Comparison of ENCODE assay signal across 1 cellular context in the genomic region with DNA sequence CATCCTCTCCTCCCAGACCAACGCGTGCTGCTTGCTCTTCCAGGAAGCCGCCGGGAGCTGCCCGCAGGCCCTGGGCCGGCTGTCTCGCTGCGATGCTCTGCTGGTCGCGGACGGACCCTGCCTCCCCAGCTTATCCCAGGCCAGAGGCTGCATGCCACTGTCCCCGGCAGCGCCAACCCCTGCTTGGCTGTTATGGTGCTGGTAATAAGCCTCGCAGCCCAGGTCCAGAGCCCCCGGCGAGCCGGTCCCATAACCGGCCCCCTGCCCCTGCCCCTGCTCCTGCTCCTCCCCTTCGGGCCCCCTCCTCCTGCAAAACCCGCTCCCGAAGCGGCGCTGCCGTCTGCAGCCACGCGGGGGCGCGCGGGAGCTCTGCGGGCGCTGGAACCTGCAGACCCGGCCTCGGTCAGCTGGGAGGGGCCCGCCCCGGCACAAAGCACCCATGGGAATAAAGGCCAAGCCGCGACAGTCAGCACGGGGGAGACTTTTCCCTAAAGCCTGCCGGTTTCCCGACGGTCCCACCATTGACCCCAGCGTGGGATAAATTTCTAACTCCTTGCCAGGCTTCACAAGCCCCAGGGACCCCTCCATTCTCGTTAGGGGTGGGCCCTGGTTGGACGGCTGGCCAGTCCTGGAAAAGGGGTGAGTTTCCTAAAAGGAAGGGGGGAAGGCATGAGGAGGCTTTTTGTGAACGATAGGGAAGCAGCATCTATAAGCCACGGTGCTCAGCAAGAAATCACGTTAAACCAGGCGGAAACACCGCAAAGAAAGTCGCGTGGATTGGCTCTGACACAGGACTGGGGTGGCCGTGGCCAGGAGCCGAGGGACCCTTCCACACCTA.
A peak's percentile ranks its signal among the peaks of the same experiment; 100 is the strongest.
TF ChIP-seq lines count a peak whose summit lies in the region.

No MANE protein-coding gene starts in this region.

TF ChIP-seq in K562, 482 proteins besides CTCF, POLR2A, EP300 and RAD21 (continued from another document and continues in another):
- TF ChIP-seq, protein P1, sequence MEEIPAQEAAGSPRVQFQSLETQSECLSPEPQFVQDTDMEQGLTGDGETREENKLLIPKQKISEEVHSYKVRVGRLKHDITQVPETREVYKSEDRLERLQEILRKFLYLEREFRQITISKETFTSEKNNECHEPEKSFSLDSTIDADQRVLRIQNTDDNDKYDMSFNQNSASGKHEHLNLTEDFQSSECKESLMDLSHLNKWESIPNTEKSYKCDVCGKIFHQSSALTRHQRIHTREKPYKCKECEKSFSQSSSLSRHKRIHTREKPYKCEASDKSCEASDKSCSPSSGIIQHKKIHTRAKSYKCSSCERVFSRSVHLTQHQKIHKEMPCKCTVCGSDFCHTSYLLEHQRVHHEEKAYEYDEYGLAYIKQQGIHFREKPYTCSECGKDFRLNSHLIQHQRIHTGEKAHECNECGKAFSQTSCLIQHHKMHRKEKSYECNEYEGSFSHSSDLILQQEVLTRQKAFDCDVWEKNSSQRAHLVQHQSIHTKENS (CRISPR knock-in tag; IDR thresholded peaks at IDR 0.05), result no peak
- TF ChIP-seq E2F1 (CRISPR knock-in tag; IDR thresholded peaks at IDR 0.05) (no peak), MAFK (IDR thresholded peaks at IDR 0.05; ENCODE audit: low read length) (no peak), ZNF75A (CRISPR knock-in tag; IDR thresholded peaks at IDR 0.05) (no peak), ZNF263 (CRISPR knock-in tag; IDR thresholded peaks at IDR 0.05; ENCODE audit: borderline replicate concordance) (peak; percentile 87), CSDE1 (IDR thresholded peaks at IDR 0.05) (no peak), HBP1 (CRISPR knock-in tag; IDR thresholded peaks at IDR 0.05) (no peak), CREB1 (IDR thresholded peaks at IDR 0.05) (no peak), CREB1 (CRISPR knock-in tag; IDR thresholded peaks at IDR 0.05) (no peak; the same call in 1 of the 2 replicates), ARID2 (IDR thresholded peaks at IDR 0.05) (no peak), RHOXF2B (CRISPR knock-in tag; conservative IDR thresholded peaks at IDR 0.05) (no peak), FOXO4 (CRISPR knock-in tag; IDR thresholded peaks at IDR 0.05) (no peak), ZBTB17 (CRISPR knock-in tag; IDR thresholded peaks at IDR 0.05) (no peak), CBFA2T2 (conservative IDR thresholded peaks at IDR 0.05) (no peak), MAFG (tag; conservative IDR thresholded peaks at IDR 0.05) (no peak), HMBOX1 (IDR thresholded peaks at IDR 0.05) (no peak), PRMT5 (CRISPR knock-in tag; IDR thresholded peaks at IDR 0.05) (no peak), SOX6 (IDR thresholded peaks at IDR 0.05) (no peak), ZFP1 (CRISPR knock-in tag; IDR thresholded peaks at IDR 0.05) (no peak), CC2D1A (IDR thresholded peaks at IDR 0.05) (no peak), FOXJ2 (tag; IDR thresholded peaks at IDR 0.05) (no peak), ZNF583 (CRISPR knock-in tag; IDR thresholded peaks at IDR 0.05) (no peak), RAD51 (IDR thresholded peaks at IDR 0.05; ENCODE audit: borderline replicate concordance, low read depth) (no peak), GABPB1 (CRISPR knock-in tag; IDR thresholded peaks at IDR 0.05) (no peak), ZFP36 (IDR thresholded peaks at IDR 0.05; ENCODE audit: low read depth, low read length, partially characterized antibody) (peak; percentile 2), TRIM24 (IDR thresholded peaks at IDR 0.05) (no peak), ATF7 (IDR thresholded peaks at IDR 0.05) (no peak)
- TF ChIP-seq, protein P2, sequence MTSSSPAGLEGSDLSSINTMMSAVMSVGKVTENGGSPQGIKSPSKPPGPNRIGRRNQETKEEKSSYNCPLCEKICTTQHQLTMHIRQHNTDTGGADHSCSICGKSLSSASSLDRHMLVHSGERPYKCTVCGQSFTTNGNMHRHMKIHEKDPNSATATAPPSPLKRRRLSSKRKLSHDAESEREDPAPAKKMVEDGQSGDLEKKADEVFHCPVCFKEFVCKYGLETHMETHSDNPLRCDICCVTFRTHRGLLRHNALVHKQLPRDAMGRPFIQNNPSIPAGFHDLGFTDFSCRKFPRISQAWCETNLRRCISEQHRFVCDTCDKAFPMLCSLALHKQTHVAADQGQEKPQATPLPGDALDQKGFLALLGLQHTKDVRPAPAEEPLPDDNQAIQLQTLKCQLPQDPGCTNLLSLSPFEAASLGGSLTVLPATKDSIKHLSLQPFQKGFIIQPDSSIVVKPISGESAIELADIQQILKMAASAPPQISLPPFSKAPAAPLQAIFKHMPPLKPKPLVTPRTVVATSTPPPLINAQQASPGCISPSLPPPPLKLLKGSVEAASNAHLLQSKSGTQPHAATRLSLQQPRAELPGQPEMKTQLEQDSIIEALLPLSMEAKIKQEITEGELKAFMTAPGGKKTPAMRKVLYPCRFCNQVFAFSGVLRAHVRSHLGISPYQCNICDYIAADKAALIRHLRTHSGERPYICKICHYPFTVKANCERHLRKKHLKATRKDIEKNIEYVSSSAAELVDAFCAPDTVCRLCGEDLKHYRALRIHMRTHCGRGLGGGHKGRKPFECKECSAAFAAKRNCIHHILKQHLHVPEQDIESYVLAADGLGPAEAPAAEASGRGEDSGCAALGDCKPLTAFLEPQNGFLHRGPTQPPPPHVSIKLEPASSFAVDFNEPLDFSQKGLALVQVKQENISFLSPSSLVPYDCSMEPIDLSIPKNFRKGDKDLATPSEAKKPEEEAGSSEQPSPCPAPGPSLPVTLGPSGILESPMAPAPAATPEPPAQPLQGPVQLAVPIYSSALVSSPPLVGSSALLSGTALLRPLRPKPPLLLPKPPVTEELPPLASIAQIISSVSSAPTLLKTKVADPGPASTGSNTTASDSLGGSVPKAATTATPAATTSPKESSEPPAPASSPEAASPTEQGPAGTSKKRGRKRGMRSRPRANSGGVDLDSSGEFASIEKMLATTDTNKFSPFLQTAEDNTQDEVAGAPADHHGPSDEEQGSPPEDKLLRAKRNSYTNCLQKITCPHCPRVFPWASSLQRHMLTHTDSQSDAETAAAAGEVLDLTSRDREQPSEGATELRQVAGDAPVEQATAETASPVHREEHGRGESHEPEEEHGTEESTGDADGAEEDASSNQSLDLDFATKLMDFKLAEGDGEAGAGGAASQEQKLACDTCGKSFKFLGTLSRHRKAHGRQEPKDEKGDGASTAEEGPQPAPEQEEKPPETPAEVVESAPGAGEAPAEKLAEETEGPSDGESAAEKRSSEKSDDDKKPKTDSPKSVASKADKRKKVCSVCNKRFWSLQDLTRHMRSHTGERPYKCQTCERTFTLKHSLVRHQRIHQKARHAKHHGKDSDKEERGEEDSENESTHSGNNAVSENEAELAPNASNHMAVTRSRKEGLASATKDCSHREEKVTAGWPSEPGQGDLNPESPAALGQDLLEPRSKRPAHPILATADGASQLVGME (CRISPR knock-in tag; IDR thresholded peaks at IDR 0.05), result no peak
- TF ChIP-seq, protein P3, sequence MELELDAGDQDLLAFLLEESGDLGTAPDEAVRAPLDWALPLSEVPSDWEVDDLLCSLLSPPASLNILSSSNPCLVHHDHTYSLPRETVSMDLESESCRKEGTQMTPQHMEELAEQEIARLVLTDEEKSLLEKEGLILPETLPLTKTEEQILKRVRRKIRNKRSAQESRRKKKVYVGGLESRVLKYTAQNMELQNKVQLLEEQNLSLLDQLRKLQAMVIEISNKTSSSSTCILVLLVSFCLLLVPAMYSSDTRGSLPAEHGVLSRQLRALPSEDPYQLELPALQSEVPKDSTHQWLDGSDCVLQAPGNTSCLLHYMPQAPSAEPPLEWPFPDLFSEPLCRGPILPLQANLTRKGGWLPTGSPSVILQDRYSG (tag; conservative IDR thresholded peaks at IDR 0.05; ENCODE audit: low read depth), result no peak
- TF ChIP-seq, protein P4, sequence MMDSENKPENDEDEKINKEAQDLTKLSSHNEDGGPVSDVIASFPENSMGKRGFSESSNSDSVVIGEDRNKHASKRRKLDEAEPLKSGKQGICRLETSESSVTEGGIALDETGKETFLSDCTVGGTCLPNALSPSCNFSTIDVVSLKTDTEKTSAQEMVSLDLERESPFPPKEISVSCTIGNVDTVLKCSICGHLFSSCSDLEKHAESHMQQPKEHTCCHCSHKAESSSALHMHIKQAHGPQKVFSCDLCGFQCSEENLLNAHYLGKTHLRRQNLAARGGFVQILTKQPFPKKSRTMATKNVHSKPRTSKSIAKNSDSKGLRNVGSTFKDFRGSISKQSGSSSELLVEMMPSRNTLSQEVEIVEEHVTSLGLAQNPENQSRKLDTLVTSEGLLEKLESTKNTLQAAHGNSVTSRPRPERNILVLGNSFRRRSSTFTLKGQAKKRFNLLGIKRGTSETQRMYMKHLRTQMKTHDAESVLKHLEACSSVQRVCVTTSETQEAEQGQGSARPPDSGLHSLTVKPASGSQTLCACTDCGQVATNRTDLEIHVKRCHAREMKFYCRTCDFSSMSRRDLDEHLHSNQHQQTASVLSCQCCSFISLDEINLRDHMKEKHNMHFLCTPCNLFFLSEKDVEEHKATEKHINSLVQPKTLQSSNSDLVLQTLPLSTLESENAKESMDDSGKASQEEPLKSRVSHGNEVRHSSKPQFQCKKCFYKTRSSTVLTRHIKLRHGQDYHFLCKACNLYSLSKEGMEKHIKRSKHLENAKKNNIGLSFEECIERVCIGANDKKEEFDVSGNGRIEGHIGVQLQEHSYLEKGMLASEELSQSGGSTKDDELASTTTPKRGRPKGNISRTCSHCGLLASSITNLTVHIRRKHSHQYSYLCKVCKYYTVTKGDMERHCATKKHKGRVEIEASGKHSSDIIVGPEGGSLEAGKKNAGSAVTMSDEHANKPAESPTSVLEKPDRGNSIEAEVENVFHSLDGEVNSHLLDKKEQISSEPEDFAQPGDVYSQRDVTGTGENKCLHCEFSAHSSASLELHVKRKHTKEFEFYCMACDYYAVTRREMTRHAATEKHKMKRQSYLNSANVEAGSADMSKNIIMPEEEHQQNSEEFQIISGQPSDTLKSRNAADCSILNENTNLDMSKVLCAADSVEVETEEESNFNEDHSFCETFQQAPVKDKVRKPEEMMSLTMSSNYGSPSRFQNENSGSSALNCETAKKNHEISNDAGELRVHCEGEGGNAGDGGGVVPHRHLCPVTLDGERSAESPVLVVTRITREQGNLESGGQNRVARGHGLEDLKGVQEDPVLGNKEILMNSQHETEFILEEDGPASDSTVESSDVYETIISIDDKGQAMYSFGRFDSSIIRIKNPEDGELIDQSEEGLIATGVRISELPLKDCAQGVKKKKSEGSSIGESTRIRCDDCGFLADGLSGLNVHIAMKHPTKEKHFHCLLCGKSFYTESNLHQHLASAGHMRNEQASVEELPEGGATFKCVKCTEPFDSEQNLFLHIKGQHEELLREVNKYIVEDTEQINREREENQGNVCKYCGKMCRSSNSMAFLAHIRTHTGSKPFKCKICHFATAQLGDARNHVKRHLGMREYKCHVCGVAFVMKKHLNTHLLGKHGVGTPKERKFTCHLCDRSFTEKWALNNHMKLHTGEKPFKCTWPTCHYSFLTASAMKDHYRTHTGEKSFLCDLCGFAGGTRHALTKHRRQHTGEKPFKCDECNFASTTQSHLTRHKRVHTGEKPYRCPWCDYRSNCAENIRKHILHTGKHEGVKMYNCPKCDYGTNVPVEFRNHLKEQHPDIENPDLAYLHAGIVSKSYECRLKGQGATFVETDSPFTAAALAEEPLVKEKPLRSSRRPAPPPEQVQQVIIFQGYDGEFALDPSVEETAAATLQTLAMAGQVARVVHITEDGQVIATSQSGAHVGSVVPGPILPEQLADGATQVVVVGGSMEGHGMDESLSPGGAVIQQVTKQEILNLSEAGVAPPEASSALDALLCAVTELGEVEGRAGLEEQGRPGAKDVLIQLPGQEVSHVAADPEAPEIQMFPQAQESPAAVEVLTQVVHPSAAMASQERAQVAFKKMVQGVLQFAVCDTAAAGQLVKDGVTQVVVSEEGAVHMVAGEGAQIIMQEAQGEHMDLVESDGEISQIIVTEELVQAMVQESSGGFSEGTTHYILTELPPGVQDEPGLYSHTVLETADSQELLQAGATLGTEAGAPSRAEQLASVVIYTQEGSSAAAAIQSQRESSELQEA (IDR thresholded peaks at IDR 0.05; ENCODE audit: low read depth), result no peak
